Comparison of ENCODE assay signal across 8 cellular contexts in the genomic region with DNA sequence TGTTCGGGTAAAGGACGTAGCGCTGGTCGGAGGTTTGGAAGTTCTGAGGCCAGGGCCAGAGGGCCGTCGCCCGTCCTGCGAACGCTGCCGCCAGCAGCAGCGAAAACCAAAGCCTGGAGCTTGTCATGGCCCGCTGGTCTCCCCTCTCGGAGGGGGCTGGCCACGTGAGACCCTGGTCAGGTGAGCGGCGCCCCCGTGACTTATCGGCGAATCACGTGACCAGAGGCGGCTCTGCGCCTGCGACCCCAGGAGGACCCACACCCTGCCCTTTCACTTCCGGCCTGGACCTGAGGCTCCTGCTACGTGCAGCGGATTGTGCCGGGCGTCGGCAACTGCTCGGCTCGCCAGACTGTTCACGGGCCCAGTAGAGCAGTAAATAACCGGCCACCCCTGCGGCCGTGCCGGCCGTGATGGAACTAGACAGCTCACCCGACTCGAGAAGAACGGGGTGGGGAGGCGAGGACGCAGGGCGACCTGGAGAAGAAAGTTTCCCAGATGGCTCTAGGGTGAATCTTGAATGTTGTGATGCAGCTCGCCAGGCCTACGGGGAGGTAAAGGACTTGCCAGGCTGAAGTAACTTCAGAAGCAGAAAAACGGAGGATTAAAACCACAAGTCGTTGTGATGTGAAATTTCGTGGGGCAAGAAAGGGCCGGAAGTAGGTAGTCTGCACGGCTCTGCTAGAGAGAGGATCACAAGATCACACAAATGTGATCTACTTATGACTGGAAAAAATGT. TPM values are rescaled to one million over a fixed set of nuclear protein-coding genes. Genes with fewer than 3 reads are reported as not detected.
DNase-seq lines count a peak whose midpoint lies in the region; ATAC-seq, FAIRE-seq and TF ChIP-seq lines count a peak whose summit lies in the region.

A gene (minus strand): TSS at position 169 of the 736 bp plus-strand sequence. CDS start 42 bp downstream, at position 127.

- POLR2A ChIA-PET in AG04449 (lab: Yijun Ruan, JAX): interaction anchor here (0.6 to 2.4 kb wide), 3 partner anchors 36 to 149 kb away, joined by 3 to 10 read pairs (median 3); no protein-coding TSS in a partner anchor

- DNase-seq in AG04449 (ENCODE audit: low read depth, low spot score) (peak; percentile 78), NCI-H2227 (lab: John Stamatoyannopoulos, UW; ENCODE audit: unreplicated experiment) (peak; percentile 95), bronchial epithelial cell (ENCODE audit: low read depth) (peak; percentile 52), iPS-NIHi11 (ENCODE audit: low spot score) (peak; percentile 99), small intestine (peak; percentile 89)

- CTCF ChIA-PET in AG04449 (lab: Yijun Ruan, JAX): interaction anchor here (1.0 kb wide), 1 partner anchor 63 kb away, joined by 4 read pairs; no protein-coding TSS in a partner anchor

- WGBS in small intestine, 3 donors: 0% methylated on average over 42 to 50 of the region's 50 CpGs

- peak within 1 kb of the TSS; percentile 92 to 96 for H3K27ac ChIP-seq in small intestine (ENCODE audit: low read depth in 1 of 2, low read length in 1 of 2)

- no peaks in the 10 kb centered on the region for H3K9me3 ChIP-seq in small intestine (ENCODE audit: control insufficient read depth, low read depth)

- H3K36me3 ChIP-seq in bronchial epithelial cell (ENCODE audit: control insufficient read depth, insufficient read depth, low read length): no peaks in the 10 kb centered on the region
- H3K36me3 ChIP-seq in small intestine (ENCODE audit: control insufficient read depth in 2 of 2, insufficient read depth in 2 of 2, low read length in 2 of 2): peaks cover 0 to 2% of the 10 kb centered on the region in 2 donors

- TF ChIP-seq CTCF in AG04449 (IDR thresholded peaks at IDR 0.05; ENCODE audit: insufficient read depth, low read length, missing control alignments) (no peak), WI38 (IDR thresholded peaks at IDR 0.05; ENCODE audit: low read depth, low read length) (no peak), bronchial epithelial cell (IDR thresholded peaks at IDR 0.05; ENCODE audit: insufficient read depth, low read length, severe bottlenecking) (no peak)

- FAIRE-seq in bronchial epithelial cell (lab: Jason Lieb, UNC) (no peak), small intestine (lab: Jason Lieb, UNC) (no peak)

- H3K4me1 ChIP-seq in small intestine (ENCODE audit: control insufficient read depth in 2 of 2, insufficient read depth in 1 of 2, low read depth in 1 of 2, low read length in 1 of 2): peaks cover 0 to 4% of the 10 kb centered on the region in 2 donors

- H3K4me3 ChIP-seq in AG04449 (ENCODE audit: low read depth, low read length) (peak within 1 kb of the TSS; percentile 95), WI38 (ENCODE audit: low read depth, low read length) (peak within 1 kb of the TSS; percentile 82), bronchial epithelial cell (ENCODE audit: low read depth, low read length) (peak within 1 kb of the TSS; percentile 54), small intestine (ENCODE audit: low read depth in 1 of 2, low read length in 2 of 2) (peak within 1 kb of the TSS; percentile 41 to 77)

- no peaks in the 10 kb centered on the region for H3K27me3 ChIP-seq in bronchial epithelial cell (ENCODE audit: control insufficient read depth, insufficient read depth, low read length)
- H3K27me3 ChIP-seq in small intestine (ENCODE audit: control insufficient read depth in 2 of 2, insufficient read depth in 2 of 2, low read length in 2 of 2): no peaks in the 10 kb centered on the region

- ATAC-seq in GM18907 (IDR thresholded peaks at IDR 0.05; ENCODE audit: unreplicated experiment) (peak; percentile 89), HG03139 (IDR thresholded peaks at IDR 0.05; ENCODE audit: unreplicated experiment) (peak; percentile 88)

RNA-seq across cellular contexts. Expression of the gene that starts here (rescaled TPM):
- total RNA-seq in bronchial epithelial cell: 32.3 and 48.7 TPM in 2 replicates
- polyA plus RNA-seq in small intestine: 100 to 1,000 TPM in 1 of 3 donors, 10 to 100 TPM in 2; 39.7 to 103 (median 63.7) TPM

Comparison
In these comparisons a context has a peak if more than half of its experiments do, and no peak if none do; other contexts are left out.
1. Peak in every context shown above with its lines: DNase-seq, ATAC-seq, H3K4me3 ChIP-seq and H3K27ac ChIP-seq.